1 cellular context compared by ENCODE assay signal in the genomic region with DNA sequence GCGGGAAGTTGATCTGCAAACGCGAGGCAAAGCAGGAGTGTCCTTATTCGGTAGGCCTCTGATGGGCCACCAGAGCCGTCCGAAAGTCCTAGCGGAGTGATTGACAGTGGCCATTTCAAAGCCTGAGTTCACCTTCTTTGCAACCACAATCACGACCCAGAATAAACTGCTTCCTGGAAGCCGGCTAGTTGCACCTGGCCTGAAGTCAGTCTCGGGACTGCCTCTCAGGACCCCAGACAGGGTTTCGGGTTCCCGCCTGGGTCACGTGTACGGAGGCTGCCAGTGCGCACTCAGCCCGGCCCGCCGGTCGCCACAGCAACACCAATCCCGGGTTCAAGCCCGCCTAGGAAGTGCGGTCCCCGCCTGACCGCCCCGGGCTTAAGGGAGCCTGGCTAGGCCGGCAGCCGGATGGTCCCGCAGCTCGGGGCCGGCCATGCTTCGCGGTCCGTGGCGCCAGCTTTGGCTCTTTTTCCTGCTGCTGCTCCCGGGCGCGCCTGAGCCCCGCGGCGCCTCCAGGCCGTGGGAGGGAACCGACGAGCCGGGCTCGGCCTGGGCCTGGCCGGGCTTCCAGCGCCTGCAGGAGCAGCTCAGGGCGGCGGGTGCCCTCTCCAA.
TF ChIP-seq lines count a peak whose summit lies in the region.

A gene with protein sequence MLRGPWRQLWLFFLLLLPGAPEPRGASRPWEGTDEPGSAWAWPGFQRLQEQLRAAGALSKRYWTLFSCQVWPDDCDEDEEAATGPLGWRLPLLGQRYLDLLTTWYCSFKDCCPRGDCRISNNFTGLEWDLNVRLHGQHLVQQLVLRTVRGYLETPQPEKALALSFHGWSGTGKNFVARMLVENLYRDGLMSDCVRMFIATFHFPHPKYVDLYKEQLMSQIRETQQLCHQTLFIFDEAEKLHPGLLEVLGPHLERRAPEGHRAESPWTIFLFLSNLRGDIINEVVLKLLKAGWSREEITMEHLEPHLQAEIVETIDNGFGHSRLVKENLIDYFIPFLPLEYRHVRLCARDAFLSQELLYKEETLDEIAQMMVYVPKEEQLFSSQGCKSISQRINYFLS (plus strand): TSS at position 375 of the 612 bp plus-strand sequence. CDS start 59 bp downstream, at position 434.

TF ChIP-seq in HepG2, 621 proteins besides CTCF, POLR2A, EP300 and RAD21 (continued from another document and continues in another):
- TF ChIP-seq, protein P1, sequence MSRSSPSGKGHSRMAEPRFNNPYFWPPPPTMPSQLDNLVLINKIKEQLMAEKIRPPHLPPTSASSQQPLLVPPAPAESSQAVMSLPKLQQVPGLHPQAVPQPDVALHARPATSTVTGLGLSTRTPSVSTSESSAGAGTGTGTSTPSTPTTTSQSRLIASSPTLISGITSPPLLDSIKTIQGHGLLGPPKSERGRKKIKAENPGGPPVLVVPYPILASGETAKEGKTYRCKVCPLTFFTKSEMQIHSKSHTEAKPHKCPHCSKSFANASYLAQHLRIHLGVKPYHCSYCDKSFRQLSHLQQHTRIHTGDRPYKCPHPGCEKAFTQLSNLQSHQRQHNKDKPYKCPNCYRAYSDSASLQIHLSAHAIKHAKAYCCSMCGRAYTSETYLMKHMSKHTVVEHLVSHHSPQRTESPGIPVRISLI (CRISPR knock-in tag; IDR thresholded peaks at IDR 0.05; ENCODE audit: borderline replicate concordance) = no peak
- TF ChIP-seq ZNF292 (CRISPR knock-in tag; IDR thresholded peaks at IDR 0.05; ENCODE audit: borderline replicate concordance, low read depth) (no peak), CEBPG (CRISPR knock-in tag; IDR thresholded peaks at IDR 0.05) (no peak), CC2D1A (CRISPR knock-in tag; IDR thresholded peaks at IDR 0.05) (no peak), ZNF230 (CRISPR knock-in tag; IDR thresholded peaks at IDR 0.05) (peak; percentile 55; the same call in 1 of the 2 replicates), SIN3A (IDR thresholded peaks at IDR 0.05; ENCODE audit: borderline replicate concordance, low read depth, low read length) (peak; percentile 70; the same call in 1 of the 2 replicates), NR1H2 (CRISPR knock-in tag; IDR thresholded peaks at IDR 0.05; ENCODE audit: borderline replicate concordance, low read depth) (no peak), TEAD2 (CRISPR knock-in tag; IDR thresholded peaks at IDR 0.05) (peak; percentile 29; the same call in 1 of the 2 replicates), ZBTB7B (CRISPR knock-in tag; IDR thresholded peaks at IDR 0.05) (peak; percentile 63), ZNF30 (CRISPR knock-in tag; IDR thresholded peaks at IDR 0.05) (0 out of 2 replicates have a peak, but pooled peaks have one; percentile 10), PHF5A (CRISPR knock-in tag; IDR thresholded peaks at IDR 0.05; ENCODE audit: low read depth, unreplicated experiment) (no peak), ZNF564 (CRISPR knock-in tag; IDR thresholded peaks at IDR 0.05) (no peak), TCF7 (IDR thresholded peaks at IDR 0.05; ENCODE audit: low read depth) (no peak), ZNF737 (CRISPR knock-in tag; IDR thresholded peaks at IDR 0.05; ENCODE audit: borderline replicate concordance) (peak; percentile 66; the same call in 1 of the 2 replicates), ZNF776 (CRISPR knock-in tag; IDR thresholded peaks at IDR 0.05) (peak; percentile 80), BORCS8-MEF2B (CRISPR knock-in tag; IDR thresholded peaks at IDR 0.05) (peak; percentile 85), HNRNPL (IDR thresholded peaks at IDR 0.05; ENCODE audit: low read depth, low read length) (no peak), TGIF2 (CRISPR knock-in tag; IDR thresholded peaks at IDR 0.05) (peak; percentile 59; the same call in 1 of the 2 replicates), HDAC1 (CRISPR knock-in tag; IDR thresholded peaks at IDR 0.05) (peak; percentile 90), ETV5 (CRISPR knock-in tag; IDR thresholded peaks at IDR 0.05; ENCODE audit: borderline replicate concordance) (peak; percentile 48; the same call in 1 of the 2 replicates)
- TF ChIP-seq, protein P2, sequence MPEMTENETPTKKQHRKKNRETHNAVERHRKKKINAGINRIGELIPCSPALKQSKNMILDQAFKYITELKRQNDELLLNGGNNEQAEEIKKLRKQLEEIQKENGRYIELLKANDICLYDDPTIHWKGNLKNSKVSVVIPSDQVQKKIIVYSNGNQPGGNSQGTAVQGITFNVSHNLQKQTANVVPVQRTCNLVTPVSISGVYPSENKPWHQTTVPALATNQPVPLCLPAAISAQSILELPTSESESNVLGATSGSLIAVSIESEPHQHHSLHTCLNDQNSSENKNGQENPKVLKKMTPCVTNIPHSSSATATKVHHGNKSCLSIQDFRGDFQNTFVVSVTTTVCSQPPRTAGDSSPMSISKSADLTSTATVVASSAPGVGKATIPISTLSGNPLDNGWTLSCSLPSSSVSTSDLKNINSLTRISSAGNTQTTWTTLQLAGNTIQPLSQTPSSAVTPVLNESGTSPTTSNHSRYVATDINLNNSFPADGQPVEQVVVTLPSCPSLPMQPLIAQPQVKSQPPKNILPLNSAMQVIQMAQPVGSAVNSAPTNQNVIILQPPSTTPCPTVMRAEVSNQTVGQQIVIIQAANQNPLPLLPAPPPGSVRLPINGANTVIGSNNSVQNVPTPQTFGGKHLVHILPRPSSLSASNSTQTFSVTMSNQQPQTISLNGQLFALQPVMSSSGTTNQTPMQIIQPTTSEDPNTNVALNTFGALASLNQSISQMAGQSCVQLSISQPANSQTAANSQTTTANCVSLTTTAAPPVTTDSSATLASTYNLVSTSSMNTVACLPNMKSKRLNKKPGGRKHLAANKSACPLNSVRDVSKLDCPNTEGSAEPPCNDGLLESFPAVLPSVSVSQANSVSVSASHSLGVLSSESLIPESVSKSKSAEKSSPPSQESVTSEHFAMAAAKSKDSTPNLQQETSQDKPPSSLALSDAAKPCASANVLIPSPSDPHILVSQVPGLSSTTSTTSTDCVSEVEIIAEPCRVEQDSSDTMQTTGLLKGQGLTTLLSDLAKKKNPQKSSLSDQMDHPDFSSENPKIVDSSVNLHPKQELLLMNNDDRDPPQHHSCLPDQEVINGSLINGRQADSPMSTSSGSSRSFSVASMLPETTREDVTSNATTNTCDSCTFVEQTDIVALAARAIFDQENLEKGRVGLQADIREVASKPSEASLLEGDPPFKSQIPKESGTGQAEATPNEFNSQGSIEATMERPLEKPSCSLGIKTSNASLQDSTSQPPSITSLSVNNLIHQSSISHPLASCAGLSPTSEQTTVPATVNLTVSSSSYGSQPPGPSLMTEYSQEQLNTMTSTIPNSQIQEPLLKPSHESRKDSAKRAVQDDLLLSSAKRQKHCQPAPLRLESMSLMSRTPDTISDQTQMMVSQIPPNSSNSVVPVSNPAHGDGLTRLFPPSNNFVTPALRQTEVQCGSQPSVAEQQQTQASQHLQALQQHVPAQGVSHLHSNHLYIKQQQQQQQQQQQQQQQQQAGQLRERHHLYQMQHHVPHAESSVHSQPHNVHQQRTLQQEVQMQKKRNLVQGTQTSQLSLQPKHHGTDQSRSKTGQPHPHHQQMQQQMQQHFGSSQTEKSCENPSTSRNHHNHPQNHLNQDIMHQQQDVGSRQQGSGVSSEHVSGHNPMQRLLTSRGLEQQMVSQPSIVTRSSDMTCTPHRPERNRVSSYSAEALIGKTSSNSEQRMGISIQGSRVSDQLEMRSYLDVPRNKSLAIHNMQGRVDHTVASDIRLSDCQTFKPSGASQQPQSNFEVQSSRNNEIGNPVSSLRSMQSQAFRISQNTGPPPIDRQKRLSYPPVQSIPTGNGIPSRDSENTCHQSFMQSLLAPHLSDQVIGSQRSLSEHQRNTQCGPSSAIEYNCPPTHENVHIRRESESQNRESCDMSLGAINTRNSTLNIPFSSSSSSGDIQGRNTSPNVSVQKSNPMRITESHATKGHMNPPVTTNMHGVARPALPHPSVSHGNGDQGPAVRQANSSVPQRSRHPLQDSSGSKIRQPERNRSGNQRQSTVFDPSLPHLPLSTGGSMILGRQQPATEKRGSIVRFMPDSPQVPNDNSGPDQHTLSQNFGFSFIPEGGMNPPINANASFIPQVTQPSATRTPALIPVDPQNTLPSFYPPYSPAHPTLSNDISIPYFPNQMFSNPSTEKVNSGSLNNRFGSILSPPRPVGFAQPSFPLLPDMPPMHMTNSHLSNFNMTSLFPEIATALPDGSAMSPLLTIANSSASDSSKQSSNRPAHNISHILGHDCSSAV (CRISPR knock-in tag; IDR thresholded peaks at IDR 0.05; ENCODE audit: borderline replicate concordance) = no peak; the same call in 1 of the 2 replicates
- TF ChIP-seq, protein P3, sequence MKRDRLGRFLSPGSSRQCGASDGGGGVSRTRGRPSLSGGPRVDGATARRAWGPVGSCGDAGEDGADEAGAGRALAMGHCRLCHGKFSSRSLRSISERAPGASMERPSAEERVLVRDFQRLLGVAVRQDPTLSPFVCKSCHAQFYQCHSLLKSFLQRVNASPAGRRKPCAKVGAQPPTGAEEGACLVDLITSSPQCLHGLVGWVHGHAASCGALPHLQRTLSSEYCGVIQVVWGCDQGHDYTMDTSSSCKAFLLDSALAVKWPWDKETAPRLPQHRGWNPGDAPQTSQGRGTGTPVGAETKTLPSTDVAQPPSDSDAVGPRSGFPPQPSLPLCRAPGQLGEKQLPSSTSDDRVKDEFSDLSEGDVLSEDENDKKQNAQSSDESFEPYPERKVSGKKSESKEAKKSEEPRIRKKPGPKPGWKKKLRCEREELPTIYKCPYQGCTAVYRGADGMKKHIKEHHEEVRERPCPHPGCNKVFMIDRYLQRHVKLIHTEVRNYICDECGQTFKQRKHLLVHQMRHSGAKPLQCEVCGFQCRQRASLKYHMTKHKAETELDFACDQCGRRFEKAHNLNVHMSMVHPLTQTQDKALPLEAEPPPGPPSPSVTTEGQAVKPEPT (CRISPR knock-in tag; IDR thresholded peaks at IDR 0.05; ENCODE audit: low read depth) = peak; percentile 97
- TF ChIP-seq, protein P4, sequence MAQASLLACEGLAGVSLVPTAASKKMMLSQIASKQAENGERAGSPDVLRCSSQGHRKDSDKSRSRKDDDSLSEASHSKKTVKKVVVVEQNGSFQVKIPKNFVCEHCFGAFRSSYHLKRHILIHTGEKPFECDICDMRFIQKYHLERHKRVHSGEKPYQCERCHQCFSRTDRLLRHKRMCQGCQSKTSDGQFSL (CRISPR knock-in tag; IDR thresholded peaks at IDR 0.05) = no peak
- TF ChIP-seq, protein P5, sequence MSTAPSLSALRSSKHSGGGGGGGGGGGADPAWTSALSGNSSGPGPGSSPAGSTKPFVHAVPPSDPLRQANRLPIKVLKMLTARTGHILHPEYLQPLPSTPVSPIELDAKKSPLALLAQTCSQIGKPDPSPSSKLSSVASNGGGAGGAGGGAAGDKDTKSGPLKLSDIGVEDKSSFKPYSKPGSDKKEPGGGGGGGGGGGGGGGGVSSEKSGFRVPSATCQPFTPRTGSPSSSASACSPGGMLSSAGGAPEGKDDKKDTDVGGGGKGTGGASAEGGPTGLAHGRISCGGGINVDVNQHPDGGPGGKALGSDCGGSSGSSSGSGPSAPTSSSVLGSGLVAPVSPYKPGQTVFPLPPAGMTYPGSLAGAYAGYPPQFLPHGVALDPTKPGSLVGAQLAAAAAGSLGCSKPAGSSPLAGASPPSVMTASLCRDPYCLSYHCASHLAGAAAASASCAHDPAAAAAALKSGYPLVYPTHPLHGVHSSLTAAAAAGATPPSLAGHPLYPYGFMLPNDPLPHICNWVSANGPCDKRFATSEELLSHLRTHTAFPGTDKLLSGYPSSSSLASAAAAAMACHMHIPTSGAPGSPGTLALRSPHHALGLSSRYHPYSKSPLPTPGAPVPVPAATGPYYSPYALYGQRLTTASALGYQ (CRISPR knock-in tag; IDR thresholded peaks at IDR 0.05) = peak; percentile 37; the same call in 1 of the 2 replicates
- TF ChIP-seq, protein P6, sequence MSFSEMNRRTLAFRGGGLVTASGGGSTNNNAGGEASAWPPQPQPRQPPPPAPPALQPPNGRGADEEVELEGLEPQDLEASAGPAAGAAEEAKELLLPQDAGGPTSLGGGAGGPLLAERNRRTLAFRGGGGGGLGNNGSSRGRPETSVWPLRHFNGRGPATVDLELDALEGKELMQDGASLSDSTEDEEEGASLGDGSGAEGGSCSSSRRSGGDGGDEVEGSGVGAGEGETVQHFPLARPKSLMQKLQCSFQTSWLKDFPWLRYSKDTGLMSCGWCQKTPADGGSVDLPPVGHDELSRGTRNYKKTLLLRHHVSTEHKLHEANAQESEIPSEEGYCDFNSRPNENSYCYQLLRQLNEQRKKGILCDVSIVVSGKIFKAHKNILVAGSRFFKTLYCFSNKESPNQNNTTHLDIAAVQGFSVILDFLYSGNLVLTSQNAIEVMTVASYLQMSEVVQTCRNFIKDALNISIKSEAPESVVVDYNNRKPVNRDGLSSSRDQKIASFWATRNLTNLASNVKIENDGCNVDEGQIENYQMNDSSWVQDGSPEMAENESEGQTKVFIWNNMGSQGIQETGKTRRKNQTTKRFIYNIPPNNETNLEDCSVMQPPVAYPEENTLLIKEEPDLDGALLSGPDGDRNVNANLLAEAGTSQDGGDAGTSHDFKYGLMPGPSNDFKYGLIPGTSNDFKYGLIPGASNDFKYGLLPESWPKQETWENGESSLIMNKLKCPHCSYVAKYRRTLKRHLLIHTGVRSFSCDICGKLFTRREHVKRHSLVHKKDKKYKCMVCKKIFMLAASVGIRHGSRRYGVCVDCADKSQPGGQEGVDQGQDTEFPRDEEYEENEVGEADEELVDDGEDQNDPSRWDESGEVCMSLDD (CRISPR knock-in tag; IDR thresholded peaks at IDR 0.05; ENCODE audit: borderline replicate concordance) = peak; percentile 71; the same call in 1 of the 2 replicates
- TF ChIP-seq, protein P7, sequence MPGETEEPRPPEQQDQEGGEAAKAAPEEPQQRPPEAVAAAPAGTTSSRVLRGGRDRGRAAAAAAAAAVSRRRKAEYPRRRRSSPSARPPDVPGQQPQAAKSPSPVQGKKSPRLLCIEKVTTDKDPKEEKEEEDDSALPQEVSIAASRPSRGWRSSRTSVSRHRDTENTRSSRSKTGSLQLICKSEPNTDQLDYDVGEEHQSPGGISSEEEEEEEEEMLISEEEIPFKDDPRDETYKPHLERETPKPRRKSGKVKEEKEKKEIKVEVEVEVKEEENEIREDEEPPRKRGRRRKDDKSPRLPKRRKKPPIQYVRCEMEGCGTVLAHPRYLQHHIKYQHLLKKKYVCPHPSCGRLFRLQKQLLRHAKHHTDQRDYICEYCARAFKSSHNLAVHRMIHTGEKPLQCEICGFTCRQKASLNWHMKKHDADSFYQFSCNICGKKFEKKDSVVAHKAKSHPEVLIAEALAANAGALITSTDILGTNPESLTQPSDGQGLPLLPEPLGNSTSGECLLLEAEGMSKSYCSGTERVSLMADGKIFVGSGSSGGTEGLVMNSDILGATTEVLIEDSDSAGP (CRISPR knock-in tag; IDR thresholded peaks at IDR 0.05; ENCODE audit: borderline replicate concordance) = peak; percentile 97
- TF ChIP-seq, protein P8, sequence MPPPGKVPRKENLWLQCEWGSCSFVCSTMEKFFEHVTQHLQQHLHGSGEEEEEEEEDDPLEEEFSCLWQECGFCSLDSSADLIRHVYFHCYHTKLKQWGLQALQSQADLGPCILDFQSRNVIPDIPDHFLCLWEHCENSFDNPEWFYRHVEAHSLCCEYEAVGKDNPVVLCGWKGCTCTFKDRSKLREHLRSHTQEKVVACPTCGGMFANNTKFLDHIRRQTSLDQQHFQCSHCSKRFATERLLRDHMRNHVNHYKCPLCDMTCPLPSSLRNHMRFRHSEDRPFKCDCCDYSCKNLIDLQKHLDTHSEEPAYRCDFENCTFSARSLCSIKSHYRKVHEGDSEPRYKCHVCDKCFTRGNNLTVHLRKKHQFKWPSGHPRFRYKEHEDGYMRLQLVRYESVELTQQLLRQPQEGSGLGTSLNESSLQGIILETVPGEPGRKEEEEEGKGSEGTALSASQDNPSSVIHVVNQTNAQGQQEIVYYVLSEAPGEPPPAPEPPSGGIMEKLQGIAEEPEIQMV (CRISPR knock-in tag; IDR thresholded peaks at IDR 0.05; ENCODE audit: low read depth) = no peak
